In the genomic region with DNA sequence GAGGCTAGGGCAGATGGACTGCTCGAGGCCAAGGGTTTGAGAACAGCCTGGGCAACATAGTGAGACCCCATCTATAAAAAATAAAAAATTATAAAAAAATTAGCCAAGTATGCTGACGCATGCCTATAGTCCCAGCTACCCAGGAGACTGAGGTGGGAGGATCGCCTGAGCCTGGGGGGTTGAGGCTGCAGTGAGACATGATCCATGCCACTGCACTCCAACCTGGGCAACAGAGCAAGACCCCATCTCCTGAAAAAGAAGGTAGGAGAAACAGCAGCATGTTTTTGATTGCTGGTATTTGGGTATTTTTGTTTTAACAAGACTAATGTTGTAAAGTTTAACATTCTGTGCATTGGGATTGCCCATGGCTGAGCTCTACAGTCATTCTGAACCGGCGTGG, we compare ENCODE assay signal across 8 cellular contexts.
"Had no signal": no experiment of that assay in that cellular context is flagged by ENCODE, and none has a peak within 500 bp of the region (broad histone marks: within the 10 kb centered on the region; RNA-seq: fewer than 3 reads in every experiment).

No MANE protein-coding gene starts in this region.

- H3K27ac Mint-ChIP-seq: GM23338, H9, IgD-negative memory B cell had no signal

- H3K4me2 ChIP-seq: GM23338 had no signal

- H3K4me3 ChIP-seq: GM23338 had no signal

- FAIRE-seq: H1, H54, HTR-8/SVneo had no signal

- DNase-seq: H9, HCEC 1CT, KG1 had no signal

- H3K4me3 Mint-ChIP-seq: GM23338, H9, IgD-negative memory B cell had no signal

- H3K27me3 Mint-ChIP-seq: IgD-negative memory B cell had no signal

- H3K9me3 Mint-ChIP-seq: GM23338, H9, IgD-negative memory B cell had no signal

- H2AFZ ChIP-seq: GM23338 had no signal

- ATAC-seq: GM23338 had no signal
